8 cellular contexts compared by ENCODE assay signal in genomic region chr7:77439572-77439971, GRCh38. TPM values are rescaled to one million over a fixed set of nuclear protein-coding genes. Genes with fewer than 3 reads are reported as not detected.
A peak's percentile ranks its signal among the peaks of the same experiment; 100 is the strongest.
DNase-seq lines count a peak whose midpoint lies in the region; ATAC-seq and TF ChIP-seq lines count a peak whose summit lies in the region.

No MANE protein-coding gene starts in this region.

- H3K4me1 Mint-ChIP-seq in nephron progenitor cell: peaks cover 7% of the 10 kb centered on the region

- no peaks in the 10 kb centered on the region for H3K36me3 Mint-ChIP-seq in nephron progenitor cell (ENCODE audit: low read depth)

- H3F3A ChIP-seq in PC-3 (ENCODE audit: low read length, unreplicated experiment): peaks cover 4% of the 10 kb centered on the region

- no TSS peak for BruUV-seq in PC-3 (replicated peaks; lab: Mats Ljungman, UMichigan)

- no peaks in the 10 kb centered on the region for H4K20me1 ChIP-seq in PC-3 (ENCODE audit: low read length)

- H3K27ac Mint-ChIP-seq in nephron progenitor cell: no peak overlapping the region

- TF ChIP-seq CTCF in PC-3 (conservative IDR thresholded peaks at IDR 0.05; ENCODE audit: low read depth, low read length): peak; percentile 70
- TF ChIP-seq CTCF in fibroblast of mammary gland (conservative IDR thresholded peaks at IDR 0.05; ENCODE audit: control insufficient read depth, insufficient read depth, low read depth, low read length): peak; percentile 33
- no peak for TF ChIP-seq CTCF in nephron progenitor cell (IDR thresholded peaks at IDR 0.05)

- H3K9me2 ChIP-seq in PC-3 (replicated peaks; ENCODE audit: low read length): no peaks in the 10 kb centered on the region

- intact Hi-C loops in PC-3 (cut with micrococcal nuclease) (no loop called here), posterior cingulate gyrus (cut with DNase I) (loop anchor here (2.0 kb wide), 1 partner anchor 319 kb away; no protein-coding TSS in a partner anchor)

- peak; percentile 65 for DNase-seq in PC-3
- peak; percentile 37 for DNase-seq in fibroblast of mammary gland (ENCODE audit: low read depth)
- DNase-seq in posterior cingulate gyrus: peak in 7 of 10 donors; percentile 48 to 94 (median 60)
- DNase-seq in nephron progenitor cell: no peak
- DNase-seq in activated naive CD4-positive, alpha-beta T cell treated with Interleukin-2 at 50 U/mL for 16 hours: no peak
- no peak for DNase-seq in HuH-7.5 (ENCODE audit: low spot score)

- H3K4me3 Mint-ChIP-seq in nephron progenitor cell: no peak overlapping the region

- H3K9ac ChIP-seq in PC-3 (ENCODE audit: low read length): no peak overlapping the region

- no peaks in the 10 kb centered on the region for H3K79me2 ChIP-seq in PC-3 (ENCODE audit: low read length)

- no peaks in the 10 kb centered on the region for H3K27me3 ChIP-seq in PC-3 (ENCODE audit: low read length)

- H3K27me3 Mint-ChIP-seq in nephron progenitor cell (ENCODE audit: low read depth, poor library complexity): no peaks in the 10 kb centered on the region

- 0 out of 2 replicates have a peak overlapping the region, but pooled peaks have one; percentile 11 for H2AFZ ChIP-seq in PC-3 (ENCODE audit: low read length)

- H3K9me3 Mint-ChIP-seq in nephron progenitor cell: no peaks in the 10 kb centered on the region

- ATAC-seq in GM18868 (IDR thresholded peaks at IDR 0.05; ENCODE audit: unreplicated experiment): peak; percentile 76
- peak; percentile 70 for ATAC-seq in PC-3
- ATAC-seq in HG03280 (IDR thresholded peaks at IDR 0.05; ENCODE audit: unreplicated experiment): no peak

- POLR2A ChIA-PET in PC-3 (lab: Charles Lee; ENCODE audit: unreplicated experiment): interaction anchor here (0.6 kb wide), 2 partner anchors 24 to 207 kb away, joined by 3 to 4 read pairs; no protein-coding TSS in a partner anchor

- H3K4me3 ChIP-seq in PC-3 (ENCODE audit: low read length) (no peak overlapping the region), fibroblast of mammary gland (ENCODE audit: control insufficient read depth, low read depth, low read length) (no peak overlapping the region)

- CTCF ChIA-PET in PC-3 (lab: Charles Lee): interaction anchor here (0.5 to 0.9 kb wide), 6 partner anchors 16 to 474 kb away, joined by 3 to 5 read pairs (median 3); partner anchors contain the start of gene RSBN1L

- peaks cover 42% of the 10 kb centered on the region for H3K4me1 ChIP-seq in PC-3 (ENCODE audit: insufficient read depth, low read length)

- H3K36me3 ChIP-seq in PC-3 (ENCODE audit: low read depth, low read length): no peaks in the 10 kb centered on the region

- H3K4me2 ChIP-seq in PC-3 (ENCODE audit: low read length): no peak overlapping the region

- H3K27ac ChIP-seq in PC-3 (ENCODE audit: low read length): no peak overlapping the region

- no peaks in the 10 kb centered on the region for H3K9me3 ChIP-seq in PC-3 (ENCODE audit: low read length)

RNA-seq across cellular contexts. Expression of gene GSAP, which starts 23.4 kb away (rescaled TPM):
- 2.5 and 6.5 TPM in 2 replicates for total RNA-seq in PC-3 (2014; rRNA removed)

Comparison
In these comparisons a context has a peak if more than half of its experiments do, and no peak if none do; other contexts are left out.
1. DNase-seq: peak in PC-3 (single experiment), fibroblast of mammary gland (single experiment) and posterior cingulate gyrus (7 of 10); none in nephron progenitor cell (single experiment), activated naive CD4-positive, alpha-beta T cell treated with Interleukin-2 at 50 U/mL for 16 hours (single experiment) and HuH-7.5 (single experiment).